13 cellular contexts compared by ENCODE assay signal in the genomic region with DNA sequence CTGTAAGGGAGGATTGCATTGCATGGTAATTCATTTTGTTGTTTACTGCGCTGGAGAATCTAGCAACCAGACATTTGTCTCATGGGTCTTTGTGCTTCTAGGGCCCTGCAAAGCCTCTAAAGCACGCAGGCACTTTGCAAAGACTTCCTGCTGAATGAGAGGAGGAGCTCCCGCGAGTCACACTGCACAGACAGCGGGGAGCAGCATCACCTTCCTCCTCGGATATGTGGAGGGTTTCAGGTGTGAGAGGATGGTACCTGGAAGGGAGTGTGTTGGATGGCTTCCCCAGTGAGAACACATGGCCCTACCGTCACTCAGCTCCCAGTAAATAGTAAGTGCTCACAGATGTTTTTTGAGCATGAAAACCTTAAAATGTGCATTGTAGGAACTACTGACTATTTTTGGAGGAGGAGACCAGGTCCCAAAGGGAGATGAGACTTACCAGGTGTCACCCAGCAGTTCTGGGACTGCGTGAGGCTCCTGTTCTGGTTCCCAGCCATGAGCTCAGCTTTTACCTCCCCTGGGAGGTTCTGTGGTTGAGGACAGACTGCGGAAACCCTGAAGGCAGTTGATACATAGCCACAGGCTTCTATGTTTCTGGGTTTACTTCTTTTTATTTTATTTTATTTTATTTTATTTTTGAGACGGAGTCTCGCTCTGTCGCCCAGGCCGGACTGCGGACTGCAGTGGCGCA.
A peak's percentile ranks its signal among the peaks of the same experiment; 100 is the strongest.
DNase-seq lines count a peak whose midpoint lies in the region; ATAC-seq and TF ChIP-seq lines count a peak whose summit lies in the region.
"Had no signal": no experiment of that assay in that cellular context is flagged by ENCODE, and none has a peak within 500 bp of the region (broad histone marks: within the 10 kb centered on the region; RNA-seq: fewer than 3 reads in every experiment).

No MANE protein-coding gene starts in this region.

- H2AFZ ChIP-seq in IMR-90 (replicated peaks; ENCODE audit: low read length, poor library complexity), result no peak overlapping the region

- H2BK5ac ChIP-seq in IMR-90 (ENCODE audit: low read depth, low read length, poor library complexity, severe bottlenecking), result no peak overlapping the region

- peaks cover 18% of the 10 kb centered on the region for H3K9me3 ChIP-seq in IMR-90 (ENCODE audit: control insufficient read depth, insufficient read depth, low read length)
- peaks cover 0 to 12% (median 0%) of the 10 kb centered on the region in 4 donors for H3K9me3 ChIP-seq in Peyer's patch
- H3K9me3 ChIP-seq in body of pancreas, result peaks cover 0 to 6% (median 0%) of the 10 kb centered on the region in 3 donors
- peaks cover 0 to 13% (median 11%) of the 10 kb centered on the region in 3 donors for H3K9me3 ChIP-seq in tibial artery

- POLR2A ChIA-PET in IMR-90 (lab: Charles Lee; ENCODE audit: unreplicated experiment), result no interaction called here

- H3K4me2 ChIP-seq in IMR-90 (ENCODE audit: low read depth, low read length), result no peak overlapping the region

- TF ChIP-seq RAD21 in IMR-90 (IDR thresholded peaks at IDR 0.05; ENCODE audit: low read length), result no peak

- H4K8ac ChIP-seq in IMR-90 (ENCODE audit: low read depth in 2 of 2, low read length in 2 of 2), result peak overlapping the region in 1 of 2 experiments; percentile 13; a peak in 1 of 4 replicates

- H3K27ac ChIP-seq in IMR-90 (ENCODE audit: insufficient read depth, low read length) (no peak overlapping the region), Peyer's patch (no peak overlapping the region), body of pancreas (no peak overlapping the region), tibial artery (no peak overlapping the region)
- H3K27ac ChIP-seq: SK-N-MC, transverse colon had no signal

- CTCF ChIA-PET in IMR-90 (lab: Yijun Ruan, JAX), result no interaction called here

- H3K23ac ChIP-seq in IMR-90 (ENCODE audit: low read depth, low read length), result no peak overlapping the region

- peak overlapping the region; percentile 50; the same call in 1 of the 2 replicates for H4K91ac ChIP-seq in IMR-90 (ENCODE audit: insufficient read depth, low read depth, low read length)

- H3K9ac ChIP-seq in IMR-90 (ENCODE audit: low read depth, low read length), result no peak overlapping the region

- no TSS peak for BruUV-seq in IMR-90 (replicated peaks; lab: Mats Ljungman, UMichigan)

- no peaks in the 10 kb centered on the region for H4K20me1 ChIP-seq in IMR-90 (ENCODE audit: insufficient read depth, low read length)

- no peaks in the 10 kb centered on the region for H3K79me1 ChIP-seq in IMR-90 (ENCODE audit: low read depth in 1 of 2, low read length in 2 of 2)

- H3K36me3 ChIP-seq in IMR-90 (ENCODE audit: control insufficient read depth, insufficient read depth, low read length), result no peaks in the 10 kb centered on the region
- H3K36me3 ChIP-seq in Peyer's patch, result no peaks in the 10 kb centered on the region
- no peaks in the 10 kb centered on the region for H3K36me3 ChIP-seq in body of pancreas (replicated peaks in 1 of 2; ENCODE audit: insufficient read depth in 1 of 2, low read depth in 2 of 2)
- H3K36me3 ChIP-seq in tibial artery, result no peaks in the 10 kb centered on the region
- H3K36me3 ChIP-seq: transverse colon had no signal

- peak overlapping the region; percentile 82 for H2BK120ac ChIP-seq in IMR-90 (ENCODE audit: low read depth, low read length)

- intact Hi-C loops in IMR-90 (cut with micrococcal nuclease) (no loop called here), body of pancreas (cut with DNase I) (no loop called here), tibial artery (cut with DNase I; ENCODE audit: low total_unique reads) (no loop called here)

- H3K4me1 ChIP-seq in IMR-90 (ENCODE audit: control insufficient read depth, insufficient read depth, low read length), result peaks cover 5% of the 10 kb centered on the region
- no peaks in the 10 kb centered on the region for H3K4me1 ChIP-seq in Peyer's patch
- H3K4me1 ChIP-seq in body of pancreas, result no peaks in the 10 kb centered on the region
- no peaks in the 10 kb centered on the region for H3K4me1 ChIP-seq in tibial artery
- H3K4me1 ChIP-seq: transverse colon had no signal

- 90% methylated on average over 2 of the region's 15 CpGs; no CpG with 5 or more reads in 1 of the 2 experiments for WGBS in IMR-90 (ENCODE audit: extremely low coverage in 2 of 2, insufficient read length in 1 of 2), 2 experiments
- WGBS in body of pancreas, 2 donors, result 65 to 74% methylated on average over 5 to 9 of the region's 15 CpGs

- ATAC-seq in GM18502 (IDR thresholded peaks at IDR 0.05; ENCODE audit: poor library complexity, unreplicated experiment), result peak; percentile 86
- peak; percentile 87 for ATAC-seq in GM19467 (IDR thresholded peaks at IDR 0.05; ENCODE audit: unreplicated experiment)
- ATAC-seq in HG02938 (IDR thresholded peaks at IDR 0.05; ENCODE audit: unreplicated experiment), result peak; percentile 54
- no peak for ATAC-seq in IMR-90 (ENCODE audit: low read depth)
- no peak for ATAC-seq in body of pancreas
- ATAC-seq: esophagus mucosa; naive thymus-derived CD8-positive, alpha-beta T cell; right cardiac atrium had no signal

- H3K14ac ChIP-seq in IMR-90 (replicated peaks; ENCODE audit: low read depth, low read length), result 0 out of 2 replicates have a peak overlapping the region, but pooled peaks have one; percentile 33

- H2BK15ac ChIP-seq in IMR-90 (ENCODE audit: low read depth, low read length), result peak overlapping the region; percentile 43; the same call in 1 of the 3 replicates

- no peak for DNase-seq in IMR-90
- DNase-seq in Peyer's patch, result no peak
- no peak for DNase-seq in body of pancreas
- DNase-seq in tibial artery, result no peak
- no peak for DNase-seq in activated effector memory CD4-positive, alpha-beta T cell treated with anti-CD3 and anti-CD28 coated beads, Interleukin-2, amount 50 U/mL, for 16 hours
- DNase-seq: naive thymus-derived CD8-positive, alpha-beta T cell; right cardiac atrium; transverse colon had no signal

- peak overlapping the region; percentile 84 for H2BK20ac ChIP-seq in IMR-90 (ENCODE audit: low read depth, low read length)

- dilution Hi-C loops in IMR-90 (cut with HindIII; ENCODE audit: low sequenced_read_pairs, unreplicated experiment), result no loop called here

- H3K18ac ChIP-seq in IMR-90 (ENCODE audit: low read depth, low read length), result peak overlapping the region; percentile 68; the same call in 1 of the 2 replicates

- H4K5ac ChIP-seq in IMR-90 (ENCODE audit: low read depth, low read length), result peak overlapping the region; percentile 68; the same call in 1 of the 2 replicates

- no peak for TF ChIP-seq POLR2A in IMR-90 (IDR thresholded peaks at IDR 0.05; ENCODE audit: low read depth, low read length)
- TF ChIP-seq POLR2A in Peyer's patch (IDR thresholded peaks at IDR 0.05), result no peak
- TF ChIP-seq POLR2A in body of pancreas (IDR thresholded peaks at IDR 0.05), result no peak

- no peak overlapping the region for H2AK9ac ChIP-seq in IMR-90 (replicated peaks; ENCODE audit: low read depth, low read length, poor library complexity)

- H2AK5ac ChIP-seq in IMR-90 (ENCODE audit: low read depth, low read length), result peak overlapping the region; percentile 85; the same call in 1 of the 2 replicates

- no peaks in the 10 kb centered on the region for H3K9me1 ChIP-seq in IMR-90 (ENCODE audit: insufficient read depth, low read length)

- TF ChIP-seq CTCF in IMR-90 (conservative IDR thresholded peaks at IDR 0.05; ENCODE audit: low read depth, low read length), result no peak
- no peak for TF ChIP-seq CTCF in Peyer's patch (IDR thresholded peaks at IDR 0.05)
- no peak for TF ChIP-seq CTCF in body of pancreas (IDR thresholded peaks at IDR 0.05)
- no peak for TF ChIP-seq CTCF in tibial artery (IDR thresholded peaks at IDR 0.05)

- H3K56ac ChIP-seq in IMR-90 (ENCODE audit: extremely low read depth, insufficient read depth, low read length), result no peak overlapping the region

- H3K27me3 ChIP-seq in IMR-90 (ENCODE audit: control insufficient read depth, insufficient read depth, low read length), result no peaks in the 10 kb centered on the region; the same call in 1 of the 2 replicates
- no peaks in the 10 kb centered on the region for H3K27me3 ChIP-seq in Peyer's patch
- H3K27me3 ChIP-seq in body of pancreas, result no peaks in the 10 kb centered on the region
- H3K27me3 ChIP-seq in tibial artery, result no peaks in the 10 kb centered on the region
- H3K27me3 ChIP-seq: transverse colon had no signal

- H3K4me3 ChIP-seq in IMR-90 (ENCODE audit: insufficient read depth, low read depth, low read length) (no peak overlapping the region), Peyer's patch (no peak overlapping the region), body of pancreas (no peak overlapping the region), tibial artery (no peak overlapping the region)
- H3K4me3 ChIP-seq: SK-N-MC, transverse colon had no signal

- in situ Hi-C loops in IMR-90 (cut with MboI; ENCODE audit: low sequenced_read_pairs), result no loop called here

- H3K4ac ChIP-seq in IMR-90 (ENCODE audit: low read depth, low read length), result peak overlapping the region; percentile 69

TF ChIP-seq in IMR-90, 13 proteins besides CTCF, POLR2A, EP300 and RAD21 (continues in another document):
- TF ChIP-seq, protein P1, sequence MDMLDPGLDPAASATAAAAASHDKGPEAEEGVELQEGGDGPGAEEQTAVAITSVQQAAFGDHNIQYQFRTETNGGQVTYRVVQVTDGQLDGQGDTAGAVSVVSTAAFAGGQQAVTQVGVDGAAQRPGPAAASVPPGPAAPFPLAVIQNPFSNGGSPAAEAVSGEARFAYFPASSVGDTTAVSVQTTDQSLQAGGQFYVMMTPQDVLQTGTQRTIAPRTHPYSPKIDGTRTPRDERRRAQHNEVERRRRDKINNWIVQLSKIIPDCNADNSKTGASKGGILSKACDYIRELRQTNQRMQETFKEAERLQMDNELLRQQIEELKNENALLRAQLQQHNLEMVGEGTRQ (IDR thresholded peaks at IDR 0.05; ENCODE audit: low read depth, low read length), result no peak
- TF ChIP-seq BHLHE40 (IDR thresholded peaks at IDR 0.05; ENCODE audit: low read depth, low read length) (no peak), NFE2L2 (IDR thresholded peaks at IDR 0.05; ENCODE audit: low read depth, low read length) (no peak), RFX5 (IDR thresholded peaks at IDR 0.05; ENCODE audit: low read depth, low read length) (no peak), CHD1 (IDR thresholded peaks at IDR 0.05; ENCODE audit: low read depth, low read length) (no peak), MAFK (IDR thresholded peaks at IDR 0.05; ENCODE audit: low read depth, low read length) (no peak), FOS (IDR thresholded peaks at IDR 0.05; ENCODE audit: low read depth, low read length) (no peak), RCOR1 (IDR thresholded peaks at IDR 0.05; ENCODE audit: insufficient replicate concordance, low read length) (no peak)
- TF ChIP-seq, protein P2, sequence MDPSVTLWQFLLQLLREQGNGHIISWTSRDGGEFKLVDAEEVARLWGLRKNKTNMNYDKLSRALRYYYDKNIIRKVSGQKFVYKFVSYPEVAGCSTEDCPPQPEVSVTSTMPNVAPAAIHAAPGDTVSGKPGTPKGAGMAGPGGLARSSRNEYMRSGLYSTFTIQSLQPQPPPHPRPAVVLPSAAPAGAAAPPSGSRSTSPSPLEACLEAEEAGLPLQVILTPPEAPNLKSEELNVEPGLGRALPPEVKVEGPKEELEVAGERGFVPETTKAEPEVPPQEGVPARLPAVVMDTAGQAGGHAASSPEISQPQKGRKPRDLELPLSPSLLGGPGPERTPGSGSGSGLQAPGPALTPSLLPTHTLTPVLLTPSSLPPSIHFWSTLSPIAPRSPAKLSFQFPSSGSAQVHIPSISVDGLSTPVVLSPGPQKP (IDR thresholded peaks at IDR 0.05; ENCODE audit: borderline replicate concordance, low read depth, low read length), result no peak

Comparison
In these comparisons a context has a peak if more than half of its experiments do, and no peak if none do; other contexts are left out.
1. ATAC-seq: peak in GM18502 (single experiment), GM19467 (single experiment) and HG02938 (single experiment); none in IMR-90 (single experiment) and body of pancreas (single experiment).